In the genomic region with DNA sequence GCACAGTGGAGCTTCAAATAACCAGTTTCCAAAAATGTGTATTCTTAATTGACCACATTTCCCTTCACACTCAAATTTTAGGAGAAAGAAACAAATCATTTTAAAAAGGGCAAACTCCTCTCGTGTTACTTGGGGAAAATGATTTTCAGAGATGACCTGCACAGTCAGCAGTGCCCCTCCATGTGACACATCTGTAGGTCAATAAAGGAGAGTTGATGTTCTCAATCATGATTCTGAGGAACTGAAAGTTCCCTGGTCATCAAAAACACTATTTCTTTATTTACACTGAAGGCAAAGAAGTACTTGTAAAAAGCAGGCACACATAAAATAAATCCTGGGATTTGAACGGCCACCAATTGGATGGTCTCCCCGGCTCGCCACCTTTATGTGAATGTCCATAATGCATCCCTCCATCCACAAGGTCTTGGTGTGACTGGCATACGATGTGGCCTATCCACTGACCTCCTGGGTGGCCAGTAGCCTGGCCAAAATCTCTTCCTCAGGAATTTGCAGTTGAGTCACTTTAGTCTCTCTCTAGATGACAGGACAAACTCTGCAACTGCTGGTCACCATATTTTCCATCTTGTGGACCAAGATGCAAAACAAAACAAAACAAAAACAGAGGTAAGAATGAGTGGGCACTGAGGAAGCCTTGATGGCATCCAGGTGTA, we compare ENCODE assay signal across 11 cellular contexts. TPM values are rescaled to one million over a fixed set of nuclear protein-coding genes. Genes with fewer than 3 reads are reported as not detected.
DNase-seq lines count a peak whose midpoint lies in the region; ATAC-seq and TF ChIP-seq lines count a peak whose summit lies in the region.
"Had no signal": no experiment of that assay in that cellular context is flagged by ENCODE, and none has a peak within 500 bp of the region (broad histone marks: within the 10 kb centered on the region; RNA-seq: fewer than 3 reads in every experiment).

No MANE protein-coding gene starts in this region.

- no peaks in the 10 kb centered on the region for H4K20me1 ChIP-seq in PC-3 (ENCODE audit: low read length)
- H4K20me1 ChIP-seq: BLaER1 treated with 17β-estradiol and CSF1 and Interleukin-3, amounts not matched to agents 10 nM and 100 nM had no signal

- H3K4me3 ChIP-seq in AG10803 (ENCODE audit: low read length) = no peak overlapping the region
- no peak overlapping the region for H3K4me3 ChIP-seq in PC-3 (ENCODE audit: low read length)
- H3K4me3 ChIP-seq in fibroblast of villous mesenchyme (ENCODE audit: low read depth, low read length) = no peak overlapping the region
- H3K4me3 ChIP-seq in trophoblast cell (ENCODE audit: low read depth, low read length) = no peak overlapping the region

- POLR2A ChIA-PET in PC-3 (lab: Charles Lee; ENCODE audit: unreplicated experiment) = no interaction called here

- no CpG with 5 or more reads among the region's 5 CpGs for WGBS in trophoblast cell (ENCODE audit: extremely low coverage, insufficient coverage, insufficient read length)

- peak overlapping the region; percentile 10 for H2BK120ac ChIP-seq in trophoblast cell (ENCODE audit: insufficient read depth, low read length, poor library complexity)

- H3K23ac ChIP-seq in trophoblast cell (ENCODE audit: low read length) = no peak overlapping the region

- H2BK12ac ChIP-seq in trophoblast cell (ENCODE audit: low read length) = peak overlapping the region; percentile 66

- H3K27me3 ChIP-seq in PC-3 (ENCODE audit: low read length) (no peaks in the 10 kb centered on the region), trophoblast cell (ENCODE audit: insufficient read depth, low read length) (no peaks in the 10 kb centered on the region)
- H3K27me3 ChIP-seq: BLaER1 treated with 17β-estradiol and CSF1 and Interleukin-3, amounts not matched to agents 10 nM and 100 nM had no signal

- H2AK5ac ChIP-seq in trophoblast cell (ENCODE audit: low read length) = no peak overlapping the region

- ATAC-seq in PC-3 = peak; percentile 25
- no peak for ATAC-seq in GM21737 (IDR thresholded peaks at IDR 0.05; ENCODE audit: unreplicated experiment)

- no peak overlapping the region for H2AFZ ChIP-seq in PC-3 (ENCODE audit: low read length)
- no peak overlapping the region for H2AFZ ChIP-seq in trophoblast cell (ENCODE audit: insufficient read depth, low read length, poor library complexity)

- peak overlapping the region; percentile 28 for H4K91ac ChIP-seq in trophoblast cell (ENCODE audit: low read depth, low read length)

- DNase-seq in AG10803 (ENCODE audit: low read depth) = peak; percentile 73
- DNase-seq in PC-3 = no peak
- peak; percentile 33 for DNase-seq in fibroblast of villous mesenchyme (ENCODE audit: low read depth)
- no peak for DNase-seq in trophoblast cell
- no peak for DNase-seq in NCI-H345 (lab: John Stamatoyannopoulos, UW)
- DNase-seq in SKM-1 treated with dmso at 0.1 percent for 144 hours (lab: John Stamatoyannopoulos, UW; ENCODE audit: unreplicated experiment) = no peak
- DNase-seq in NCI-H446 (lab: John Stamatoyannopoulos, UW) = no peak
- DNase-seq: natural killer cell had no signal

- H2BK5ac ChIP-seq in trophoblast cell (ENCODE audit: low read depth, low read length, poor library complexity) = no peak overlapping the region

- no peak overlapping the region for H4K12ac ChIP-seq in trophoblast cell (ENCODE audit: low read depth, low read length)

- no peak overlapping the region for H3K14ac ChIP-seq in trophoblast cell (ENCODE audit: low read length)

- intact Hi-C loops in PC-3 (cut with micrococcal nuclease) = loop anchor here (2.0 to 10.0 kb wide), 7 partner anchors 658 to 1425 kb away; partner anchors contain the start of gene ARID5B

- no peak overlapping the region for H4K8ac ChIP-seq in trophoblast cell (ENCODE audit: low read depth, low read length)

- H3K79me2 ChIP-seq in PC-3 (ENCODE audit: low read length) = no peaks in the 10 kb centered on the region
- H3K79me2 ChIP-seq in trophoblast cell (ENCODE audit: control insufficient read depth, insufficient read depth, low read length, poor library complexity) = no peaks in the 10 kb centered on the region

- H3K9me3 ChIP-seq in PC-3 (ENCODE audit: low read length) (no peaks in the 10 kb centered on the region), trophoblast cell (ENCODE audit: insufficient read depth, low read depth, low read length) (no peaks in the 10 kb centered on the region)
- H3K9me3 ChIP-seq: BLaER1 treated with 17β-estradiol and CSF1 and Interleukin-3, amounts not matched to agents 10 nM and 100 nM had no signal

- H3K79me1 ChIP-seq in trophoblast cell (ENCODE audit: low read length) = no peaks in the 10 kb centered on the region

- H3K4me2 ChIP-seq in PC-3 (ENCODE audit: low read length) = peak overlapping the region; percentile 1; the same call in 1 of the 2 replicates
- H3K4me2 ChIP-seq in trophoblast cell (ENCODE audit: low read length) = no peak overlapping the region

- H3K9me2 ChIP-seq in PC-3 (replicated peaks; ENCODE audit: low read length) = no peaks in the 10 kb centered on the region

- no peaks in the 10 kb centered on the region for H3F3A ChIP-seq in PC-3 (ENCODE audit: low read length, unreplicated experiment)

- BruUV-seq in PC-3 (replicated peaks; lab: Mats Ljungman, UMichigan) = no TSS peak

- CTCF ChIA-PET in PC-3 (lab: Charles Lee) = interaction anchor here (0.5 to 1.0 kb wide), 10 partner anchors 34 to 1126 kb away, joined by 3 to 16 read pairs (median 4); no protein-coding TSS in a partner anchor

- TF ChIP-seq CTCF in AG10803 (conservative IDR thresholded peaks at IDR 0.05; ENCODE audit: low read length) = no peak
- TF ChIP-seq CTCF in PC-3 (conservative IDR thresholded peaks at IDR 0.05; ENCODE audit: low read depth, low read length) = no peak
- TF ChIP-seq CTCF in fibroblast of villous mesenchyme (IDR thresholded peaks at IDR 0.05; ENCODE audit: insufficient read depth, low read depth, low read length) = no peak

- H3K18ac ChIP-seq in trophoblast cell (ENCODE audit: low read length) = no peak overlapping the region

- H3K27ac ChIP-seq in PC-3 (ENCODE audit: low read length) (no peak overlapping the region), trophoblast cell (ENCODE audit: low read depth, low read length) (no peak overlapping the region)
- H3K27ac ChIP-seq: HL-60 had no signal

- H3K9ac ChIP-seq in PC-3 (ENCODE audit: low read length) (no peak overlapping the region), trophoblast cell (ENCODE audit: low read length) (no peak overlapping the region)

- H3K36me3 ChIP-seq in PC-3 (ENCODE audit: low read depth, low read length) = no peaks in the 10 kb centered on the region
- H3K36me3 ChIP-seq in trophoblast cell (ENCODE audit: control insufficient read depth in 1 of 2, insufficient read depth in 2 of 2, low read length in 2 of 2) = no peaks in the 10 kb centered on the region
- H3K36me3 ChIP-seq: BLaER1 treated with 17β-estradiol and CSF1 and Interleukin-3, amounts not matched to agents 10 nM and 100 nM had no signal

- peaks cover 6% of the 10 kb centered on the region; the same call in 1 of the 2 replicates for H3K4me1 ChIP-seq in PC-3 (ENCODE audit: insufficient read depth, low read length)
- peaks cover 0 to 2% of the 10 kb centered on the region in 2 experiments for H3K4me1 ChIP-seq in trophoblast cell (ENCODE audit: control insufficient read depth in 1 of 2, insufficient read depth in 2 of 2, low read length in 2 of 2)

- no peak overlapping the region for H3K4ac ChIP-seq in trophoblast cell (ENCODE audit: low read depth, low read length)

RNA-seq across cellular contexts. Expression of gene CDK1, which starts 39.0 kb away (rescaled TPM):
- total RNA-seq in PC-3 (2014; rRNA removed) (166 and 202 TPM in 2 replicates), fibroblast of villous mesenchyme (20.0 and 49.2 TPM in 2 replicates)
- polyA plus RNA-seq in trophoblast cell (2013) = 64.0 and 65.3 TPM in 2 replicates

Comparison
In these comparisons a context has a peak if more than half of its experiments do, and no peak if none do; other contexts are left out.
1. DNase-seq: peak in AG10803 (single experiment) and fibroblast of villous mesenchyme (single experiment); none in PC-3 (single experiment), trophoblast cell (0 of 2), NCI-H345 (single experiment), SKM-1 treated with dmso at 0.1 percent for 144 hours (single experiment) and NCI-H446 (0 of 2).